8 cellular contexts compared by ENCODE assay signal in the genomic region with DNA sequence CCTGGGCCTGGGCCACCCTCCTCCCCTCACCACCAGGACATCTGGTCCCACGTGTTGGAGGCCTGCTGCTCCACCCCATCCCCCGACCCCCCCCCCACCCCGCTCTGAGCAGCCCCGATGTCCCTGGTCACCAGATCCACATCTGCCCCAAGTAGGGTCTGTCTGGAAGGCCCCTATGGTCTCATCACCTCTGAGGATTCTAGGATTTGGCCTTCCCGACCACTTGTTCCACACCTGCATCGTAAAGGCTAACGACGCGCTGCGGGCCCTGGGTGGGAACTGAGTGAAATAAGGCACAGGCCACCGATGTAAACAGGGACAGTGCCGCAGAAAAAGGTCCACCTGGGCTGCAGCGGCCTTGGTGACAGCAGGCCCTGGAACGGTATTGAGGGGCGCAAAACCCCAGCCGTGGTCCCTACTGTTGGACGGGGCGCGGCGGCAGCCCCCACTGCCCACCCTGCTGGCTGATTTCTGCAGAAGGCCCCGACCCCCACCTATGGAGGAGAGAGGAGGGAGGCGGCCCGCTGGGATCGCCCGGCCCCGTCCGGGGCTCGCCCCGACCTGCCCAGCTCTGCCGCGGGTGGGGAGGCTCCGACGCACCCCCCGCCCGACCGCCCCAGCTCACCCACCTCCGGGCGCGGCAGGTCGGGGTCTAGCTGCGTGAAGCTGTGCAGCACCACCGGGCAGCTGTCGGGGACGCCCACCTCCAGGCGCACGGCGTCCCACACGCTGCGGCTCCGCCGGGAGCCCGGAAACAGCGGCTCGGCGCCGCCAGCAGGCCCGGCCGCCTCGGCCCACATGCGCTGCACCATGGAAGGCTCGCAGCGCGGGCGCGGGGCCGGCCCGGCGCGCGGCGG. TPM values are rescaled to one million over a fixed set of nuclear protein-coding genes. Genes with fewer than 3 reads are reported as not detected.
A peak's percentile ranks its signal among the peaks of the same experiment; 100 is the strongest.
DNase-seq lines count a peak whose midpoint lies in the region; ATAC-seq and TF ChIP-seq lines count a peak whose summit lies in the region.

No MANE protein-coding gene starts in this region.

- H3T11ph ChIP-seq in H9 (ENCODE audit: low read length): no peak overlapping the region

- H3K14ac ChIP-seq in H9 (ENCODE audit: insufficient read depth, low read length): peak overlapping the region; percentile 69

- TF ChIP-seq CTCF in Caco-2 (IDR thresholded peaks at IDR 0.05; ENCODE audit: insufficient read depth in 1 of 2, low read depth in 1 of 2, low read length in 1 of 2, severe bottlenecking in 1 of 2, unreplicated experiment in 1 of 2) (no peak), H9 (conservative IDR thresholded peaks at IDR 0.05) (no peak), esophagus squamous epithelium (IDR thresholded peaks at IDR 0.05) (no peak), ovary (IDR thresholded peaks at IDR 0.05) (no peak)

- H3K4me3 ChIP-seq in Caco-2 (ENCODE audit: low read depth, low read length) (peak overlapping the region; percentile 76), SJCRH30 (peak overlapping the region; percentile 65), esophagus squamous epithelium (peak overlapping the region; percentile 63 to 96 (median 76)), ovary (peak overlapping the region; percentile 70)

- no peak overlapping the region for H4K5ac ChIP-seq in H9 (ENCODE audit: insufficient read length, low read depth, low read length)

- no peaks in the 10 kb centered on the region for H3K27me3 ChIP-seq in Caco-2 (replicated peaks; ENCODE audit: control insufficient read depth, insufficient read depth, low read length)
- peaks cover 8% of the 10 kb centered on the region; the same call in 1 of the 2 replicates for H3K27me3 ChIP-seq in H9 (ENCODE audit: insufficient read depth, low read length)
- no peaks in the 10 kb centered on the region for H3K27me3 ChIP-seq in SJCRH30
- no peaks in the 10 kb centered on the region for H3K27me3 ChIP-seq in esophagus squamous epithelium
- no peaks in the 10 kb centered on the region for H3K27me3 ChIP-seq in ovary

- peak overlapping the region; percentile 15 for H3K9ac ChIP-seq in H9 (ENCODE audit: extremely low read depth, insufficient read length, low read length)

- peak overlapping the region; percentile 58 for H3K4me2 ChIP-seq in H9 (ENCODE audit: insufficient read depth, insufficient read length, low read length)

- H3K36me3 Mint-ChIP-seq in Caco-2 (ENCODE audit: insufficient read depth, unreplicated experiment): peaks cover 31% of the 10 kb centered on the region
- H3K36me3 Mint-ChIP-seq in H9 (ENCODE audit: insufficient read depth in 1 of 3, low read depth in 3 of 3): no peaks in the 10 kb centered on the region; a peak in 1 of 7 replicates

- H2AFZ ChIP-seq in H9 (ENCODE audit: low read length): no peak overlapping the region

- peaks cover 8% of the 10 kb centered on the region for H4K20me1 ChIP-seq in H9 (ENCODE audit: control insufficient read depth, insufficient read depth, insufficient read length)

- no TSS peak for BruUV-seq in Caco-2 (replicated peaks; lab: Mats Ljungman, UMichigan)

- no peaks in the 10 kb centered on the region for H3K9me3 Mint-ChIP-seq in Caco-2 (ENCODE audit: unreplicated experiment)
- no peaks in the 10 kb centered on the region for H3K9me3 Mint-ChIP-seq in H9

- H2BK20ac ChIP-seq in H9 (ENCODE audit: low read depth, low read length, poor library complexity, severe bottlenecking): no peak overlapping the region

- no CpG with 5 or more reads among the region's 71 CpGs for WGBS in H9 (ENCODE audit: extremely low coverage, insufficient read length, low lambda C conversion rate)
- WGBS in esophagus squamous epithelium, 2 donors: 0% methylated on average over 1 of the region's 71 CpGs
- WGBS in ovary, 3 donors: 1 to 2% (median 1%) methylated on average over 35 to 71 of the region's 71 CpGs

- H2BK15ac ChIP-seq in H9 (ENCODE audit: low read depth, low read length): no peak overlapping the region

- peak in 2 of 4 donors; percentile 49 to 59 for TF ChIP-seq POLR2A in esophagus squamous epithelium (IDR thresholded peaks at IDR 0.05)
- no peak for TF ChIP-seq POLR2A in ovary (IDR thresholded peaks at IDR 0.05)

- peak overlapping the region; percentile 55 for H3K27ac Mint-ChIP-seq in Caco-2 (ENCODE audit: unreplicated experiment)
- no peak overlapping the region for H3K27ac Mint-ChIP-seq in H9

- H3K79me2 ChIP-seq in H9 (ENCODE audit: insufficient read depth, low read length): no peaks in the 10 kb centered on the region

- intact Hi-C loops in Caco-2 (cut with micrococcal nuclease; ENCODE audit: unreplicated experiment): loop anchor here (1.0 kb wide), 1 partner anchor 27 kb away; no protein-coding TSS in a partner anchor
- intact Hi-C loops in esophagus squamous epithelium (cut with DNase I): no loop called here
- intact Hi-C loops in ovary (cut with DNase I): no loop called here

- H3K27me3 Mint-ChIP-seq in Caco-2 (ENCODE audit: insufficient read depth, unreplicated experiment): no peaks in the 10 kb centered on the region
- H3K27me3 Mint-ChIP-seq in H9 (ENCODE audit: low read depth): peaks cover 53% of the 10 kb centered on the region

- no peak overlapping the region for H2BK12ac ChIP-seq in H9 (ENCODE audit: insufficient read length, low read depth, low read length)

- DNase-seq in Caco-2 (peak in 1 of 2 experiments; percentile 34), H9 (peak; percentile 43), SJCRH30 (peak in 1 of 2 experiments; percentile 42), esophagus squamous epithelium (lab: John Stamatoyannopoulos, UW) (no peak), ovary (no peak), NCI-H187 (lab: John Stamatoyannopoulos, UW) (no peak), NCI-H128 (lab: John Stamatoyannopoulos, UW; ENCODE audit: unreplicated experiment) (no peak)

- H3K27ac ChIP-seq in H9 (ENCODE audit: insufficient read length, low read depth, low read length) (no peak overlapping the region), SJCRH30 (no peak overlapping the region), esophagus squamous epithelium (peak overlapping the region; percentile 94 to 97 (median 95)), ovary (peak overlapping the region; percentile 48 to 75)

- CTCF ChIA-PET in Caco-2 (lab: Charles Lee): interaction anchor here (0.6 kb wide), 1 partner anchor 39 kb away, joined by 9 read pairs; no protein-coding TSS in a partner anchor

- H3K79me1 ChIP-seq in H9 (ENCODE audit: insufficient read depth, low read depth, low read length, poor library complexity, severe bottlenecking): no peaks in the 10 kb centered on the region

- H3K23ac ChIP-seq in H9 (ENCODE audit: insufficient read length, low read depth, low read length): no peak overlapping the region

- H2BK5ac ChIP-seq in H9 (ENCODE audit: insufficient read length, low read length): no peak overlapping the region

- H3K56ac ChIP-seq in H9 (ENCODE audit: insufficient read length, low read depth, low read length): no peak overlapping the region

- no peak for ATAC-seq in GM21360 (IDR thresholded peaks at IDR 0.05; ENCODE audit: unreplicated experiment)

- peaks cover 9% of the 10 kb centered on the region for H3K23me2 ChIP-seq in H9 (ENCODE audit: insufficient read length, low read depth, low read length, poor library complexity, severe bottlenecking)

- H2BK120ac ChIP-seq in H9 (ENCODE audit: low read depth, low read length, poor library complexity, severe bottlenecking): no peak overlapping the region

- H4K8ac ChIP-seq in H9 (replicated peaks; ENCODE audit: insufficient read length, low read depth, low read length): no peak overlapping the region

- peaks cover 26% of the 10 kb centered on the region for H3K4me1 ChIP-seq in Caco-2
- peaks cover 3% of the 10 kb centered on the region; the same call in 1 of the 2 replicates for H3K4me1 ChIP-seq in H9 (ENCODE audit: insufficient read depth, low read length)
- H3K4me1 ChIP-seq in SJCRH30: peaks cover 20% of the 10 kb centered on the region
- peaks cover 73 to 92% (median 75%) of the 10 kb centered on the region in 3 donors for H3K4me1 ChIP-seq in esophagus squamous epithelium
- peaks cover 30% of the 10 kb centered on the region for H3K4me1 ChIP-seq in ovary (ENCODE audit: insufficient read depth)

- no peaks in the 10 kb centered on the region for H3K36me3 ChIP-seq in Caco-2 (ENCODE audit: control insufficient read depth, insufficient read depth, low read length)
- H3K36me3 ChIP-seq in SJCRH30: no peaks in the 10 kb centered on the region
- peaks cover 0 to 7% (median 0%) of the 10 kb centered on the region in 3 donors for H3K36me3 ChIP-seq in esophagus squamous epithelium
- H3K36me3 ChIP-seq in ovary: no peaks in the 10 kb centered on the region

- POLR2A ChIA-PET in Caco-2 (lab: Charles Lee): interaction anchor here (0.6 kb wide), 1 partner anchor 42 kb away, joined by 6 read pairs; no protein-coding TSS in a partner anchor

- H3K9me3 ChIP-seq in Caco-2 (no peaks in the 10 kb centered on the region), H9 (ENCODE audit: control insufficient read depth, low read depth, low read length) (no peaks in the 10 kb centered on the region), SJCRH30 (replicated peaks) (no peaks in the 10 kb centered on the region), esophagus squamous epithelium (no peaks in the 10 kb centered on the region), ovary (no peaks in the 10 kb centered on the region)

- no peak overlapping the region for H2AK5ac ChIP-seq in H9 (ENCODE audit: insufficient read length, low read length)

- no peak for TF ChIP-seq EP300 in ovary (IDR thresholded peaks at IDR 0.05)

- H3K4ac ChIP-seq in H9 (ENCODE audit: low read depth, low read length): no peak overlapping the region

- peak overlapping the region; percentile 46 for H3K18ac ChIP-seq in H9 (ENCODE audit: insufficient read length, low read depth, low read length)

- H3K4me3 Mint-ChIP-seq in Caco-2 (ENCODE audit: unreplicated experiment) (peak overlapping the region; percentile 64), H9 (peak overlapping the region; percentile 64 to 83)

- H4K91ac ChIP-seq in H9 (ENCODE audit: insufficient read length, low read depth, low read length): no peak overlapping the region

- H3K4me1 Mint-ChIP-seq in Caco-2 (ENCODE audit: low read depth, unreplicated experiment) (peaks cover 24% of the 10 kb centered on the region), H9 (peaks cover 9 to 29% of the 10 kb centered on the region in 2 experiments)

RNA-seq across cellular contexts. Expression of gene RALGDS, which starts 0.5 kb away (rescaled TPM):
- total RNA-seq in Caco-2 (2022) (18.7 and 19.7 TPM in 2 replicates), H9 (2021) (20.9 and 21.3 TPM in 2 replicates), esophagus squamous epithelium (10 to 100 TPM; 53.4 to 71.1 (median 55.3) TPM), ovary (100 to 1,000 TPM in 1 of 7 donors, 10 to 100 TPM in 6; 26.6 to 139 (median 48.8) TPM)
- total RNA-seq in SJCRH30 (2014; rRNA removed; shearing (Covaris generic)): 21.5 and 26.9 TPM in 2 replicates
- 10 to 100 TPM; 26.2 to 55.4 TPM for polyA plus RNA-seq in ovary

RNA-seq across cellular contexts. Expression of gene GBGT1, which starts 43.1 kb away (rescaled TPM):
- total RNA-seq in Caco-2 (2022) (0.14 and 0.16 TPM in 2 replicates), H9 (2021) (9.3 TPM in 2 replicates), esophagus squamous epithelium (1 to 10 TPM; 3.0 to 8.8 (median 3.8) TPM), ovary (10 to 100 TPM; 11.0 to 43.3 (median 25.9) TPM)
- 1.2 TPM in 2 replicates for total RNA-seq in SJCRH30 (2014; rRNA removed; shearing (Covaris generic))
- polyA plus RNA-seq in ovary: 10 to 100 TPM in 1 of 2 donors, 1 to 10 TPM in 1; 3.9 to 12.9 TPM

RNA-seq across cellular contexts. Expression of gene CEL, which starts 58.8 kb away (rescaled TPM):
- total RNA-seq in Caco-2 (2022): 1.9 and 2.0 TPM in 2 replicates
- 3.6 and 4.0 TPM in 2 replicates for total RNA-seq in H9 (2021)
- total RNA-seq in SJCRH30 (2014; rRNA removed; shearing (Covaris generic)): 0.53 and 0.71 TPM in 2 replicates
- total RNA-seq in esophagus squamous epithelium: 1 to 10 TPM; 1.9 to 7.6 (median 3.5) TPM
- total RNA-seq in ovary: 10 to 100 TPM in 1 of 7 donors, 1 to 10 TPM in 6; 1.8 to 13.6 (median 2.9) TPM
- 1 to 10 TPM; 1.3 TPM for polyA plus RNA-seq in ovary

Comparison
In these comparisons a context has a peak if more than half of its experiments do, and no peak if none do; other contexts are left out.
1. H3K27ac ChIP-seq: peak in esophagus squamous epithelium (4 of 4) and ovary (2 of 2); none in H9 (single experiment) and SJCRH30 (single experiment).
2. Peak in every context shown above with its lines, with median percentiles within 50 percentile points of each other: H3K4me3 ChIP-seq.